In genomic region chr16:35200662-35201061, GRCh38 we compare ENCODE assay signal across 6 cellular contexts.
"Had no signal": no experiment of that assay in that cellular context is flagged by ENCODE, and none has a peak within 500 bp of the region (broad histone marks: within the 10 kb centered on the region; RNA-seq: fewer than 3 reads in every experiment).

No MANE protein-coding gene starts in this region.

- H3K27ac Mint-ChIP-seq: GM23338, H9, IgD-negative memory B cell had no signal

- H3K27ac ChIP-seq: HL-60 had no signal

- DNase-seq: H9, HCEC 1CT had no signal

- ATAC-seq: GM23338, HepG2 had no signal

- H3K4me1 Mint-ChIP-seq: GM23338, H9 had no signal

- H3K36me3 Mint-ChIP-seq: IgD-negative memory B cell had no signal

- H3K27me3 Mint-ChIP-seq: IgD-negative memory B cell had no signal

- H3K4me3 ChIP-seq: GM23338 had no signal

- H3K4me3 Mint-ChIP-seq: GM23338, H9, IgD-negative memory B cell had no signal
